ENCODE assay signal across 8 cellular contexts in the genomic region with DNA sequence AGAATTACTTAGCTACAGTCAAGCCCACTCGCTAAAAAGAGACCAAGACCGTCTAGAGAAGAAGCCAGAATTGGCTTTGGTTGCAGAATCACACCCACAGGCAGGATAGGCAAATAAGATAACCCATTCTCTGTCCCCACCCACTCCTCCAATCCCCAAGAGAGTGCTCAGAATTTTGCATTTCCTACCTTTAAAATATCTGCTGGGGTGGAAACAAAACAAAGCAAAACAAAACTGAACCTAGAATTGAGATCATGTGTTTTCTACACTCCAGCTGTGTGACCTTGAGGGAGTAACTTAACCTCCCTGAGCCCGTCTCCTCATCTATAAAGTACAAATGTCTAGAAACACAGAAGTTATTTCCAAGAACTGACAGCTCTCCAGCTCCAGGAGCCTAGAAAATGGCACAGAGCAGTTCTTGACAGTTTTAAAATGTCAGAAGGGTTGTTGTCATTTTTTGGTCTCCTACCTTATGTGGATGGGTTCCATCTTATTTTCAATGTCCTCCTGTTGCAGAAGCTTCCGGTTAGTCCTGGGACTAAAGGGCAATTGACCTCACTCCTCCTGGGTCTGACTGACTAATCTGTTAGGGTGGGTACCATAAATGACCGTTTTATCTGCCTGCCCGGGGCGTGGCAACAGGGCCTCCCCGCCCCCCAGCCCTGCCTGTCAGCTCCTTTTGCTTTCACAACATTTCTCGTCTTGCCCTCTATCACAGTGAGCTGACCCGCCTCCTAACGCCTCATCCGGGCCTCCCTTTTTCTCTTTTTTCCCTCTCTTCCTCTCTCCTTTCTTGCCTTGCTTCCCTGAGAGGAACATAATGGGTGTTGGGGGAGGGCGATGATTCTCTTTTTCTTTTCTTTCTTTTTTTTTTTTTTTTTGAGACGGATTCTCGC.
DNase-seq lines count a peak whose midpoint lies in the region; ATAC-seq and TF ChIP-seq lines count a peak whose summit lies in the region.

No MANE protein-coding gene starts in this region.

- peaks cover 15% of the 10 kb centered on the region for H3K4me1 ChIP-seq in mesendoderm (ENCODE audit: control insufficient read depth, low read depth, low read length)

- H2BK5ac ChIP-seq in mesendoderm (ENCODE audit: low read length) = no peak overlapping the region

- H3K4ac ChIP-seq in mesendoderm (ENCODE audit: low read depth, low read length) = no peak overlapping the region

- no peaks in the 10 kb centered on the region for H3K79me1 ChIP-seq in mesendoderm (ENCODE audit: low read length)

- H4K8ac ChIP-seq in mesendoderm (ENCODE audit: low read depth, low read length) = no peak overlapping the region

- H3K27me3 Mint-ChIP-seq in activated T-helper 1 cell treated with anti-CD3 and anti-CD28 coated beads, Interleukin-12 subunit alpha, Interleukin-12 subunit beta, Interleukin-2, Interleukin-4 antibody, amounts not matched to agents 30 ng/mL and 10 ng/mL and 1 ng/mL, durations not matched to agents 14 hours and 24 hours and 36 hours (ENCODE audit: insufficient read depth) = peaks cover 3% of the 10 kb centered on the region

- H3K36me3 ChIP-seq in mesendoderm (ENCODE audit: control insufficient read depth, insufficient read depth, low read length) = no peaks in the 10 kb centered on the region

- H2BK15ac ChIP-seq in mesendoderm (replicated peaks; ENCODE audit: low read depth) = no peak overlapping the region

- peak; percentile 16 for DNase-seq in GM03348 (ENCODE audit: low spot score)
- no peak for DNase-seq in activated T-helper 1 cell treated with anti-CD3 and anti-CD28 coated beads, Interleukin-12 subunit alpha, Interleukin-12 subunit beta, Interleukin-2, Interleukin-4 antibody, amounts not matched to agents 30 ng/mL and 10 ng/mL and 1 ng/mL, durations not matched to agents 14 hours and 24 hours and 36 hours (ENCODE audit: low spot score)
- DNase-seq in mesendoderm = peak; percentile 34
- no peak for DNase-seq in NK-92 (lab: John Stamatoyannopoulos, UW; ENCODE audit: unreplicated experiment)
- DNase-seq in NCI-H128 (lab: John Stamatoyannopoulos, UW; ENCODE audit: unreplicated experiment) = no peak

- intact Hi-C loops in activated T-helper 1 cell treated with anti-CD3 and anti-CD28 coated beads, Interleukin-12 subunit alpha, Interleukin-12 subunit beta, Interleukin-2, Interleukin-4 antibody, amounts not matched to agents 30 ng/mL and 10 ng/mL and 1 ng/mL, durations not matched to agents 14 hours and 24 hours and 36 hours (cut with micrococcal nuclease) = loop anchor here (1.0 to 10.0 kb wide), 9 partner anchors 12 to 458 kb away; a partner anchor contains a TSS

- H3K9ac ChIP-seq in mesendoderm (ENCODE audit: low read length) = no peak overlapping the region

- no peak overlapping the region for H2BK120ac ChIP-seq in mesendoderm (ENCODE audit: low read depth, low read length)

- no peak overlapping the region for H3K4me3 ChIP-seq in mesendoderm (ENCODE audit: low read length)

- H2AK5ac ChIP-seq in mesendoderm (ENCODE audit: low read length) = no peak overlapping the region

- H4K5ac ChIP-seq in mesendoderm (ENCODE audit: low read length) = no peak overlapping the region

- peaks cover 42% of the 10 kb centered on the region for H3K4me1 Mint-ChIP-seq in activated T-helper 1 cell treated with anti-CD3 and anti-CD28 coated beads, Interleukin-12 subunit alpha, Interleukin-12 subunit beta, Interleukin-2, Interleukin-4 antibody, amounts not matched to agents 30 ng/mL and 10 ng/mL and 1 ng/mL, durations not matched to agents 14 hours and 24 hours and 36 hours (ENCODE audit: low read depth)

- no peaks in the 10 kb centered on the region for H3K27me3 ChIP-seq in mesendoderm (ENCODE audit: insufficient read depth, low read length, poor library complexity)

- H3K79me2 ChIP-seq in mesendoderm (ENCODE audit: control insufficient read depth, insufficient read depth, low read length) = no peaks in the 10 kb centered on the region

- H3K27ac ChIP-seq in mesendoderm (ENCODE audit: low read depth, low read length) = no peak overlapping the region

- H3K18ac ChIP-seq in mesendoderm (ENCODE audit: low read length) = no peak overlapping the region

- peaks cover 6% of the 10 kb centered on the region for H3K9me3 Mint-ChIP-seq in activated T-helper 1 cell treated with anti-CD3 and anti-CD28 coated beads, Interleukin-12 subunit alpha, Interleukin-12 subunit beta, Interleukin-2, Interleukin-4 antibody, amounts not matched to agents 30 ng/mL and 10 ng/mL and 1 ng/mL, durations not matched to agents 14 hours and 24 hours and 36 hours

- ATAC-seq in GM19455 (IDR thresholded peaks at IDR 0.05; ENCODE audit: unreplicated experiment) = peak; percentile 90
- ATAC-seq in HG03432 (IDR thresholded peaks at IDR 0.05; ENCODE audit: unreplicated experiment) = peak; percentile 88
- ATAC-seq in SK-N-SH treated with all-trans-retinoic acid at 6 μM for 48 hours = no peak

- H3K23ac ChIP-seq in mesendoderm (ENCODE audit: low read length) = no peak overlapping the region

- no CpG with 5 or more reads among the region's 15 CpGs for WGBS in mesendoderm (ENCODE audit: extremely low coverage, insufficient coverage, low lambda C conversion rate)

- no peak overlapping the region for H3K56ac ChIP-seq in mesendoderm (ENCODE audit: low read length)

- H3K36me3 Mint-ChIP-seq in activated T-helper 1 cell treated with anti-CD3 and anti-CD28 coated beads, Interleukin-12 subunit alpha, Interleukin-12 subunit beta, Interleukin-2, Interleukin-4 antibody, amounts not matched to agents 30 ng/mL and 10 ng/mL and 1 ng/mL, durations not matched to agents 14 hours and 24 hours and 36 hours (ENCODE audit: low read depth) = peaks cover 5% of the 10 kb centered on the region

- no peak overlapping the region for H3K4me3 Mint-ChIP-seq in activated T-helper 1 cell treated with anti-CD3 and anti-CD28 coated beads, Interleukin-12 subunit alpha, Interleukin-12 subunit beta, Interleukin-2, Interleukin-4 antibody, amounts not matched to agents 30 ng/mL and 10 ng/mL and 1 ng/mL, durations not matched to agents 14 hours and 24 hours and 36 hours

- H3K27ac Mint-ChIP-seq in activated T-helper 1 cell treated with anti-CD3 and anti-CD28 coated beads, Interleukin-12 subunit alpha, Interleukin-12 subunit beta, Interleukin-2, Interleukin-4 antibody, amounts not matched to agents 30 ng/mL and 10 ng/mL and 1 ng/mL, durations not matched to agents 14 hours and 24 hours and 36 hours = peak overlapping the region; percentile 74

- H3K4me2 ChIP-seq in mesendoderm (ENCODE audit: low read length) = no peak overlapping the region

TF ChIP-seq in SK-N-SH treated with all-trans-retinoic acid at 6 μM for 48 hours, 23 proteins besides CTCF, POLR2A, EP300 and RAD21:
- TF ChIP-seq TCF4 (CRISPR knock-in tag; IDR thresholded peaks at IDR 0.05; ENCODE audit: borderline replicate concordance) (no peak), ISL1 (CRISPR knock-in tag; IDR thresholded peaks at IDR 0.05) (no peak), ZNF8 (CRISPR knock-in tag; IDR thresholded peaks at IDR 0.05) (no peak), PPARA (CRISPR knock-in tag; IDR thresholded peaks at IDR 0.05; ENCODE audit: borderline replicate concordance) (no peak), TOX (CRISPR knock-in tag; IDR thresholded peaks at IDR 0.05; ENCODE audit: borderline replicate concordance) (no peak)

Comparison
In these comparisons a context has a peak if more than half of its experiments do, and no peak if none do; other contexts are left out.
1. DNase-seq: peak in GM03348 (single experiment) and mesendoderm (single experiment); none in activated T-helper 1 cell treated with anti-CD3 and anti-CD28 coated beads, Interleukin-12 subunit alpha, Interleukin-12 subunit beta, Interleukin-2, Interleukin-4 antibody, amounts not matched to agents 30 ng/mL and 10 ng/mL and 1 ng/mL, durations not matched to agents 14 hours and 24 hours and 36 hours (single experiment), NK-92 (single experiment) and NCI-H128 (single experiment).